In genomic region chr18:68703326-68703725, GRCh38 we compare ENCODE assay signal across 1 cellular context.
TF ChIP-seq lines count a peak whose summit lies in the region.

No MANE protein-coding gene starts in this region.

TF ChIP-seq in HEK293, 187 proteins besides CTCF, POLR2A, EP300 and RAD21 (continued from another document):
- TF ChIP-seq, protein P1, sequence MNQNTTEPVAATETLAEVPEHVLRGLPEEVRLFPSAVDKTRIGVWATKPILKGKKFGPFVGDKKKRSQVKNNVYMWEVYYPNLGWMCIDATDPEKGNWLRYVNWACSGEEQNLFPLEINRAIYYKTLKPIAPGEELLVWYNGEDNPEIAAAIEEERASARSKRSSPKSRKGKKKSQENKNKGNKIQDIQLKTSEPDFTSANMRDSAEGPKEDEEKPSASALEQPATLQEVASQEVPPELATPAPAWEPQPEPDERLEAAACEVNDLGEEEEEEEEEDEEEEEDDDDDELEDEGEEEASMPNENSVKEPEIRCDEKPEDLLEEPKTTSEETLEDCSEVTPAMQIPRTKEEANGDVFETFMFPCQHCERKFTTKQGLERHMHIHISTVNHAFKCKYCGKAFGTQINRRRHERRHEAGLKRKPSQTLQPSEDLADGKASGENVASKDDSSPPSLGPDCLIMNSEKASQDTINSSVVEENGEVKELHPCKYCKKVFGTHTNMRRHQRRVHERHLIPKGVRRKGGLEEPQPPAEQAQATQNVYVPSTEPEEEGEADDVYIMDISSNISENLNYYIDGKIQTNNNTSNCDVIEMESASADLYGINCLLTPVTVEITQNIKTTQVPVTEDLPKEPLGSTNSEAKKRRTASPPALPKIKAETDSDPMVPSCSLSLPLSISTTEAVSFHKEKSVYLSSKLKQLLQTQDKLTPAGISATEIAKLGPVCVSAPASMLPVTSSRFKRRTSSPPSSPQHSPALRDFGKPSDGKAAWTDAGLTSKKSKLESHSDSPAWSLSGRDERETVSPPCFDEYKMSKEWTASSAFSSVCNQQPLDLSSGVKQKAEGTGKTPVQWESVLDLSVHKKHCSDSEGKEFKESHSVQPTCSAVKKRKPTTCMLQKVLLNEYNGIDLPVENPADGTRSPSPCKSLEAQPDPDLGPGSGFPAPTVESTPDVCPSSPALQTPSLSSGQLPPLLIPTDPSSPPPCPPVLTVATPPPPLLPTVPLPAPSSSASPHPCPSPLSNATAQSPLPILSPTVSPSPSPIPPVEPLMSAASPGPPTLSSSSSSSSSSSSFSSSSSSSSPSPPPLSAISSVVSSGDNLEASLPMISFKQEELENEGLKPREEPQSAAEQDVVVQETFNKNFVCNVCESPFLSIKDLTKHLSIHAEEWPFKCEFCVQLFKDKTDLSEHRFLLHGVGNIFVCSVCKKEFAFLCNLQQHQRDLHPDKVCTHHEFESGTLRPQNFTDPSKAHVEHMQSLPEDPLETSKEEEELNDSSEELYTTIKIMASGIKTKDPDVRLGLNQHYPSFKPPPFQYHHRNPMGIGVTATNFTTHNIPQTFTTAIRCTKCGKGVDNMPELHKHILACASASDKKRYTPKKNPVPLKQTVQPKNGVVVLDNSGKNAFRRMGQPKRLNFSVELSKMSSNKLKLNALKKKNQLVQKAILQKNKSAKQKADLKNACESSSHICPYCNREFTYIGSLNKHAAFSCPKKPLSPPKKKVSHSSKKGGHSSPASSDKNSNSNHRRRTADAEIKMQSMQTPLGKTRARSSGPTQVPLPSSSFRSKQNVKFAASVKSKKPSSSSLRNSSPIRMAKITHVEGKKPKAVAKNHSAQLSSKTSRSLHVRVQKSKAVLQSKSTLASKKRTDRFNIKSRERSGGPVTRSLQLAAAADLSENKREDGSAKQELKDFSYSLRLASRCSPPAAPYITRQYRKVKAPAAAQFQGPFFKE (tag by site-specific recombination; IDR thresholded peaks at IDR 0.05; ENCODE audit: borderline replicate concordance): no peak
- TF ChIP-seq, protein P2, sequence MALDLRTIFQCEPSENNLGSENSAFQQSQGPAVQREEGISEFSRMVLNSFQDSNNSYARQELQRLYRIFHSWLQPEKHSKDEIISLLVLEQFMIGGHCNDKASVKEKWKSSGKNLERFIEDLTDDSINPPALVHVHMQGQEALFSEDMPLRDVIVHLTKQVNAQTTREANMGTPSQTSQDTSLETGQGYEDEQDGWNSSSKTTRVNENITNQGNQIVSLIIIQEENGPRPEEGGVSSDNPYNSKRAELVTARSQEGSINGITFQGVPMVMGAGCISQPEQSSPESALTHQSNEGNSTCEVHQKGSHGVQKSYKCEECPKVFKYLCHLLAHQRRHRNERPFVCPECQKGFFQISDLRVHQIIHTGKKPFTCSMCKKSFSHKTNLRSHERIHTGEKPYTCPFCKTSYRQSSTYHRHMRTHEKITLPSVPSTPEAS (tag by site-specific recombination; IDR thresholded peaks at IDR 0.05): no peak
- no peak for TF ChIP-seq GLI2 (tag by site-specific recombination; IDR thresholded peaks at IDR 0.05; ENCODE audit: borderline replicate concordance, low read depth)
- TF ChIP-seq ZNF239 (tag by site-specific recombination; IDR thresholded peaks at IDR 0.05): no peak
- no peak for TF ChIP-seq ZNF311 (tag by site-specific recombination; IDR thresholded peaks at IDR 0.05; ENCODE audit: borderline replicate concordance)
- TF ChIP-seq, protein P3, sequence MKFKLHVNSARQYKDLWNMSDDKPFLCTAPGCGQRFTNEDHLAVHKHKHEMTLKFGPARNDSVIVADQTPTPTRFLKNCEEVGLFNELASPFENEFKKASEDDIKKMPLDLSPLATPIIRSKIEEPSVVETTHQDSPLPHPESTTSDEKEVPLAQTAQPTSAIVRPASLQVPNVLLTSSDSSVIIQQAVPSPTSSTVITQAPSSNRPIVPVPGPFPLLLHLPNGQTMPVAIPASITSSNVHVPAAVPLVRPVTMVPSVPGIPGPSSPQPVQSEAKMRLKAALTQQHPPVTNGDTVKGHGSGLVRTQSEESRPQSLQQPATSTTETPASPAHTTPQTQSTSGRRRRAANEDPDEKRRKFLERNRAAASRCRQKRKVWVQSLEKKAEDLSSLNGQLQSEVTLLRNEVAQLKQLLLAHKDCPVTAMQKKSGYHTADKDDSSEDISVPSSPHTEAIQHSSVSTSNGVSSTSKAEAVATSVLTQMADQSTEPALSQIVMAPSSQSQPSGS (tag by site-specific recombination; IDR thresholded peaks at IDR 0.05; ENCODE audit: low read depth): peak; percentile 39; the same call in 1 of the 2 replicates
